16 cellular contexts compared by ENCODE assay signal in the genomic region with DNA sequence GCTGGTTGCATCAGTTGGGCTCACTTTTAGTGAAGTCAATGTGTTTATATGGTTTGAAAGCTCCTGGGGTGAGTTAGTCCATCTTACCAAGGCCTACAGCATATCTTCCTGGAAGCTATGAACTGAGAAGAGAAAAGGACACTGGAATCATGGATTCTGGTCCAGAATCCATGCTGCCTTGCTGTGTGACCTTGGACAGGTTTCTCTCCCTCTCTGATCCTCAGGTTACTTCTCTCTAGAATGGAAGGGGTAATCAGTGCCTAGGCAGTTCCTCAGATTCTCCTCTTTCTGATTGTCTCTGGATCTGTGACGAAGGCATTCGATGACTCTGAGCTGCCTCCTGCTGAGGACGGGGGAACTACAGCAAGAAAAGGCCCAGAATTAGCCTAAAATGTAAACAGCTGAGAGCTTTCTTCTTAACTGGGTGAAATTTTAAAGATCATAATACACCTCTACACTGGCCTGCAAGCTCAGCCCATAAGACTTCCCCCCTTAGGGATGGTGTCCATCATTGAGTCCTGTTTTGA.
"Had no signal": no experiment of that assay in that cellular context is flagged by ENCODE, and none has a peak within 500 bp of the region (broad histone marks: within the 10 kb centered on the region; RNA-seq: fewer than 3 reads in every experiment).

No MANE protein-coding gene starts in this region.

- H3K27me3 Mint-ChIP-seq: activated naive CD8-positive, alpha-beta T cell had no signal

- H3K9me3 ChIP-seq: esophagus muscularis mucosa, heart right ventricle, pancreas, tibial nerve, vagina had no signal

- H3K4me1 ChIP-seq: pancreas, tibial nerve, vagina had no signal

- ATAC-seq: activated T-cell treated with anti-CD3 and anti-CD28 coated beads, Interleukin-2, amount 50 U/mL, for 4 hours; pancreas; stimulated activated memory B cell treated with anti-CD40 and anti-IgM and Interleukin-4, amounts not matched to agents 10 μg/mL and 1 μg/mL and 100 μg/mL, for 72 hours had no signal

- FAIRE-seq: endometrium, frontal cortex, pancreas had no signal

- H3K27me3 ChIP-seq: dorsolateral prefrontal cortex, esophagus muscularis mucosa, heart right ventricle, pancreas, tibial nerve, vagina had no signal

- H3K27ac Mint-ChIP-seq: activated naive CD8-positive, alpha-beta T cell; stimulated activated memory B cell treated with anti-CD40 and anti-IgM and Interleukin-4, amounts not matched to agents 10 μg/mL and 1 μg/mL and 100 μg/mL, for 72 hours had no signal

- H3K4me3 Mint-ChIP-seq: activated naive CD8-positive, alpha-beta T cell; activated T-cell treated with anti-CD3 and anti-CD28 coated beads, Interleukin-2, amount 50 U/mL, for 4 hours; stimulated activated memory B cell treated with anti-CD40 and anti-IgM and Interleukin-4, amounts not matched to agents 10 μg/mL and 1 μg/mL and 100 μg/mL, for 72 hours had no signal

- H3K4me1 Mint-ChIP-seq: stimulated activated memory B cell treated with anti-CD40 and anti-IgM and Interleukin-4, amounts not matched to agents 10 μg/mL and 1 μg/mL and 100 μg/mL, for 72 hours had no signal

- DNase-seq: activated CD4-positive, alpha-beta T cell treated with anti-CD3 and anti-CD28 coated beads for 1 hour; activated CD4-positive, alpha-beta T cell treated with anti-CD3 and anti-CD28 coated beads, Interleukin-2, amount 50 U/mL, for 48 hours; activated T-cell treated with anti-CD3 and anti-CD28 coated beads, Interleukin-2, amount 50 U/mL, for 4 hours; amygdala; heart right ventricle; kidney glomerular epithelial cell; pancreas; retina had no signal

- H3K27ac ChIP-seq: dorsolateral prefrontal cortex, esophagus muscularis mucosa, pancreas, tibial nerve, vagina had no signal

- H3K36me3 Mint-ChIP-seq: activated naive CD8-positive, alpha-beta T cell; stimulated activated memory B cell treated with anti-CD40 and anti-IgM and Interleukin-4, amounts not matched to agents 10 μg/mL and 1 μg/mL and 100 μg/mL, for 72 hours had no signal

- H3K36me3 ChIP-seq: esophagus muscularis mucosa, heart right ventricle, pancreas, tibial nerve, vagina had no signal

- H3K4me3 ChIP-seq: dorsolateral prefrontal cortex, esophagus muscularis mucosa, heart right ventricle, pancreas, tibial nerve, vagina had no signal
